8 cellular contexts compared by ENCODE assay signal in the genomic region with DNA sequence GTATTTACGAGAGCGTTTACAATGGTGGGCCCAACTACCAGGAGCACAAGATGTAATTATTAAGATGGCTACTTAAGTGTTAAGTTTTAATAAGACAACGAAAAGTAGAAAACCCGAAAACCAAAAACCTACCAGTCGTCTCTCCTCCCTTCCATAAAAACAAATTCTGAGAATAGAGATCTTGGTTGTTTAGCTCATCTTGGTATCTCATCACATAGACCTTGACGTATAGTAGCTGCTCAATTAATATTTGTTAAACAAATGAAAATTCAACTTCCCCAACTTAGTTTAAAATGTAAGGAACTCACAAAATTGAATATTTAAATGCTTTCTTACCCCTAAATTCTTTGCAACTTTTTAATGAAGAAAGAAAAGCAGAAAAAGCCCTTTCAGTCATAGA. TPM values are rescaled to one million over a fixed set of nuclear protein-coding genes. Genes with fewer than 3 reads are reported as not detected.
DNase-seq lines count a peak whose midpoint lies in the region; ATAC-seq, FAIRE-seq and TF ChIP-seq lines count a peak whose summit lies in the region.

No MANE protein-coding gene starts in this region.

- H3K27ac ChIP-seq in testis = peak overlapping the region in 1 of 2 donors; percentile 85

- no peaks in the 10 kb centered on the region for H3K36me3 ChIP-seq in testis (ENCODE audit: low read depth, missing control alignments)

- DNase-seq in T-helper 1 cell (no peak), left kidney (ENCODE audit: low read depth, low spot score) (peak; percentile 5), testis (no peak), RCC 7860 (ENCODE audit: low spot score) (no peak), glomerular visceral epithelial cell (ENCODE audit: extremely low spot score) (no peak), NCI-H187 (lab: John Stamatoyannopoulos, UW) (no peak)
- DNase-seq in activated naive CD8-positive, alpha-beta T cell treated with anti-CD3 and anti-CD28 coated beads, Interleukin-2, amount 10 ng/mL, durations not matched to agents 7 days and 5 days = no peak

- no peak for FAIRE-seq in RCC 7860 (lab: Jason Lieb, UNC)

- intact Hi-C loops in testis (cut with DNase I; ENCODE audit: low total_unique reads) = loop anchor here (5.0 kb wide), 1 partner anchor 352 kb away; no protein-coding TSS in a partner anchor

- H3K27ac Mint-ChIP-seq in T-helper 1 cell treated with Interleukin-12 subunit alpha and Interleukin-12 subunit beta and Interleukin-4 antibody, amounts not matched to agents 30 μg/mL and 1 μg/mL, for 36 hours = peak overlapping the region; percentile 96
- peak overlapping the region; percentile 100 for H3K27ac Mint-ChIP-seq in activated naive CD8-positive, alpha-beta T cell treated with anti-CD3 and anti-CD28 coated beads, Interleukin-2, amount 10 ng/mL, durations not matched to agents 7 days and 5 days

- no peak for TF ChIP-seq POLR2A in testis (IDR thresholded peaks at IDR 0.05)

- TF ChIP-seq CTCF in testis (IDR thresholded peaks at IDR 0.05) = no peak

- no peak for ATAC-seq in activated naive CD8-positive, alpha-beta T cell treated with anti-CD3 and anti-CD28 coated beads, Interleukin-2, amount 10 ng/mL, durations not matched to agents 7 days and 5 days (ENCODE audit: low read depth)

- no peaks in the 10 kb centered on the region for H3K9me3 ChIP-seq in testis

- peaks cover 24% of the 10 kb centered on the region for H3K4me1 Mint-ChIP-seq in T-helper 1 cell treated with Interleukin-12 subunit alpha and Interleukin-12 subunit beta and Interleukin-4 antibody, amounts not matched to agents 30 μg/mL and 1 μg/mL, for 36 hours (ENCODE audit: low read depth)
- H3K4me1 Mint-ChIP-seq in activated naive CD8-positive, alpha-beta T cell treated with anti-CD3 and anti-CD28 coated beads, Interleukin-2, amount 10 ng/mL, durations not matched to agents 7 days and 5 days = peaks cover 27% of the 10 kb centered on the region

- 21 to 31% methylated on average over 6 of the region's 6 CpGs for WGBS in testis, 2 donors

- H3K9me3 Mint-ChIP-seq in T-helper 1 cell treated with Interleukin-12 subunit alpha and Interleukin-12 subunit beta and Interleukin-4 antibody, amounts not matched to agents 30 μg/mL and 1 μg/mL, for 36 hours = peaks cover 6% of the 10 kb centered on the region
- no peaks in the 10 kb centered on the region for H3K9me3 Mint-ChIP-seq in activated naive CD8-positive, alpha-beta T cell treated with anti-CD3 and anti-CD28 coated beads, Interleukin-2, amount 10 ng/mL, durations not matched to agents 7 days and 5 days

- H3K4me1 ChIP-seq in testis = peaks cover 7% of the 10 kb centered on the region

- no peaks in the 10 kb centered on the region for H3K27me3 Mint-ChIP-seq in T-helper 1 cell treated with Interleukin-12 subunit alpha and Interleukin-12 subunit beta and Interleukin-4 antibody, amounts not matched to agents 30 μg/mL and 1 μg/mL, for 36 hours (ENCODE audit: low read depth)
- H3K27me3 Mint-ChIP-seq in activated naive CD8-positive, alpha-beta T cell treated with anti-CD3 and anti-CD28 coated beads, Interleukin-2, amount 10 ng/mL, durations not matched to agents 7 days and 5 days = no peaks in the 10 kb centered on the region

- peak overlapping the region; percentile 98 for H3K4me3 Mint-ChIP-seq in T-helper 1 cell treated with Interleukin-12 subunit alpha and Interleukin-12 subunit beta and Interleukin-4 antibody, amounts not matched to agents 30 μg/mL and 1 μg/mL, for 36 hours
- peak overlapping the region; percentile 100 for H3K4me3 Mint-ChIP-seq in activated naive CD8-positive, alpha-beta T cell treated with anti-CD3 and anti-CD28 coated beads, Interleukin-2, amount 10 ng/mL, durations not matched to agents 7 days and 5 days

- H3K36me3 Mint-ChIP-seq in T-helper 1 cell treated with Interleukin-12 subunit alpha and Interleukin-12 subunit beta and Interleukin-4 antibody, amounts not matched to agents 30 μg/mL and 1 μg/mL, for 36 hours (ENCODE audit: low read depth) = peaks cover 20% of the 10 kb centered on the region
- H3K36me3 Mint-ChIP-seq in activated naive CD8-positive, alpha-beta T cell treated with anti-CD3 and anti-CD28 coated beads, Interleukin-2, amount 10 ng/mL, durations not matched to agents 7 days and 5 days = peaks cover 16% of the 10 kb centered on the region

- POLR2A ChIA-PET in activated naive CD8-positive, alpha-beta T cell treated with anti-CD3 and anti-CD28 coated beads, Interleukin-2, amount 10 ng/mL, durations not matched to agents 7 days and 5 days (lab: Charles Lee) = interaction anchor here (2.0 to 2.2 kb wide), 3 partner anchors 39 to 115 kb away, joined by 6 to 27 read pairs (median 14); partner anchors contain the start of genes ENDOD1 and SRSF8

- peak overlapping the region; percentile 85 to 95 for H3K4me3 ChIP-seq in testis

- H3K27me3 ChIP-seq in testis = no peaks in the 10 kb centered on the region

RNA-seq across cellular contexts. Expression of gene KDM4D, which starts 0.7 kb away (rescaled TPM):
- total RNA-seq in activated naive CD8-positive, alpha-beta T cell treated with anti-CD3 and anti-CD28 coated beads, Interleukin-2, amount 10 ng/mL, durations not matched to agents 7 days and 5 days = 1 to 10 TPM; 1.3 to 1.7 TPM
- total RNA-seq in testis = 10 to 100 TPM; 43.9 to 44.2 TPM
- 96.1 TPM for polyA plus RNA-seq in testis (ENCODE audit: insufficient read depth, low read depth, low replicate concordance)

RNA-seq across cellular contexts. Expression of gene CWC15, which starts 0.8 kb away (rescaled TPM):
- total RNA-seq in activated naive CD8-positive, alpha-beta T cell treated with anti-CD3 and anti-CD28 coated beads, Interleukin-2, amount 10 ng/mL, durations not matched to agents 7 days and 5 days = 10 to 100 TPM; 80.7 to 83.0 TPM
- 10 to 100 TPM; 59.2 to 81.8 TPM for total RNA-seq in testis
- 101 TPM for polyA plus RNA-seq in testis (ENCODE audit: insufficient read depth, low read depth, low replicate concordance)

RNA-seq across cellular contexts. Expression of gene KDM4E, which starts 50.9 kb away (rescaled TPM):
- total RNA-seq in activated naive CD8-positive, alpha-beta T cell treated with anti-CD3 and anti-CD28 coated beads, Interleukin-2, amount 10 ng/mL, durations not matched to agents 7 days and 5 days = not detected
- under 1 TPM; 0.16 to 0.19 TPM for total RNA-seq in testis
- polyA plus RNA-seq in testis (ENCODE audit: insufficient read depth, low read depth, low replicate concordance) = 0.17 TPM

Comparison
In these comparisons a context has a peak if more than half of its experiments do, and no peak if none do; other contexts are left out.
1. RNA of gene KDM4D, which starts 0.7 kb away (total RNA-seq): 43.9 to 44.2 TPM in testis; 1.3 to 1.7 TPM in activated naive CD8-positive, alpha-beta T cell treated with anti-CD3 and anti-CD28 coated beads, Interleukin-2, amount 10 ng/mL, durations not matched to agents 7 days and 5 days; every median in the first group is over 10 times any median in the second.